ENCODE assay signal across 36 cellular contexts in genomic region chr2:50930726-50931125, GRCh38.
"Had no signal": no experiment of that assay in that cellular context is flagged by ENCODE, and none has a peak within 500 bp of the region (broad histone marks: within the 10 kb centered on the region; RNA-seq: fewer than 3 reads in every experiment).

No MANE protein-coding gene starts in this region.

- H3K27me3 ChIP-seq: adrenal gland, body of pancreas, brain microvascular endothelial cell, breast epithelium had no signal

- H3K9me3 ChIP-seq: adrenal gland, body of pancreas, breast epithelium had no signal

- H3K36me3 ChIP-seq: adrenal gland, brain microvascular endothelial cell, breast epithelium, WERI-Rb-1 had no signal

- H3K27ac ChIP-seq: adrenal gland, body of pancreas, brain microvascular endothelial cell, breast epithelium, WERI-Rb-1 had no signal

- ATAC-seq: activated CD4-positive, alpha-beta T cell treated with anti-CD3 and anti-CD28 coated beads for 36 hours; activated CD4-positive, CD25-positive, alpha-beta regulatory T cell treated with anti-CD3 and anti-CD28 coated beads, Interleukin-2, amount 50 U/mL, for 24 hours; activated CD8-positive, alpha-beta T cell treated with anti-CD3 and anti-CD28 coated beads for 36 hours; activated naive CD4-positive, alpha-beta T cell treated with anti-CD3 and anti-CD28 coated beads, Interleukin-2, amount 50 U/mL, for 72 hours; activated T-cell treated with anti-CD3 and anti-CD28 coated beads, Interleukin-2, amount 50 U/mL, for 4 hours; activated T-cell treated with anti-CD3 and anti-CD28 coated beads, Interleukin-2, amount 50 U/mL, for 72 hours; activated T-helper 17 cell treated with anti-CD3 and anti-CD28 coated beads, Interleukin-2, amount 50 U/mL, for 72 hours; body of pancreas; WTC11 had no signal

- H3K4me3 ChIP-seq: adrenal gland, body of pancreas, breast epithelium had no signal

- DNase-seq: activated CD4-positive, alpha-beta memory T cell treated with anti-CD3 and anti-CD28 coated beads for 36 hours; activated CD4-positive, alpha-beta T cell treated with anti-CD3 and anti-CD28 coated beads for 1 hour; activated CD4-positive, alpha-beta T cell treated with anti-CD3 and anti-CD28 coated beads for 36 hours; activated CD4-positive, alpha-beta T cell treated with anti-CD3 and anti-CD28 coated beads for 48 hours; activated CD4-positive, alpha-beta T cell treated with anti-CD3 and anti-CD28 coated beads, Interleukin-2, amount 10 ng/mL, durations not matched to agents 7 days and 5 days; activated CD4-positive, alpha-beta T cell treated with anti-CD3 and anti-CD28 coated beads, Interleukin-2, amount 50 U/mL, for 4 hours; activated CD4-positive, CD25-positive, alpha-beta regulatory T cell; activated CD8-positive, alpha-beta memory T cell treated with anti-CD3 and anti-CD28 coated beads, Interleukin-2, amount 50 U/mL, for 4 hours; activated CD8-positive, alpha-beta T cell treated with anti-CD3 and anti-CD28 coated beads for 36 hours; activated effector memory CD4-positive, alpha-beta T cell treated with anti-CD3 and anti-CD28 coated beads, Interleukin-2, amount 50 U/mL, for 16 hours; activated gamma-delta T cell treated with Interleukin-2 at 50 U/mL for 16 hours; activated naive CD4-positive, alpha-beta T cell; activated naive CD4-positive, alpha-beta T cell treated with anti-CD3 and anti-CD28 coated beads for 36 hours; activated naive CD4-positive, alpha-beta T cell treated with anti-CD3 and anti-CD28 coated beads, Interleukin-2, amount 50 U/mL, for 16 hours; activated naive CD8-positive, alpha-beta T cell treated with anti-CD3 and anti-CD28 coated beads for 36 hours; activated T-cell treated with anti-CD3 and anti-CD28 coated beads for 4 hours; activated T-cell treated with anti-CD3 and anti-CD28 coated beads, Interleukin-2, amount 50 U/mL, for 1 hour; activated T-cell treated with anti-CD3 and anti-CD28 coated beads, Interleukin-2, amount 50 U/mL, for 4 hours; activated T-cell treated with anti-CD3 and anti-CD28 coated beads, Interleukin-2, amount 50 U/mL, for 72 hours; adrenal gland; amniotic stem cell; aorta; body of pancreas; brain microvascular endothelial cell; central memory CD4-positive, alpha-beta T cell; T-helper 1 cell; T-helper 2 cell; T-helper 9 cell; WERI-Rb-1 had no signal

- FAIRE-seq: astrocyte, TTC549 had no signal

- H3K4me1 ChIP-seq: adrenal gland, body of pancreas, breast epithelium had no signal
